ENCODE assay signal across 30 cellular contexts in genomic region chr22:23267225-23268043, GRCh38.
A peak's percentile ranks its signal among the peaks of the same experiment; 100 is the strongest.
DNase-seq lines count a peak whose midpoint lies in the region; ATAC-seq and TF ChIP-seq lines count a peak whose summit lies in the region.
"Had no signal": no experiment of that assay in that cellular context is flagged by ENCODE, and none has a peak within 500 bp of the region (broad histone marks: within the 10 kb centered on the region; RNA-seq: fewer than 3 reads in every experiment).

No MANE protein-coding gene starts in this region.

- H3K4me3 ChIP-seq in Karpas-422 (ENCODE audit: low read length) = peak overlapping the region; percentile 38; the same call in 1 of the 2 replicates
- H3K4me3 ChIP-seq in neural progenitor cell = no peak overlapping the region
- H3K4me3 ChIP-seq: GM12878, heart right ventricle, lung, mucosa of descending colon, right atrium auricular region, smooth muscle cell, tibial nerve had no signal

- H3K9me3 ChIP-seq in Karpas-422 (ENCODE audit: low read length) (no peaks in the 10 kb centered on the region), neural progenitor cell (ENCODE audit: low read depth) (no peaks in the 10 kb centered on the region)
- H3K9me3 ChIP-seq: heart right ventricle, mucosa of descending colon, right atrium auricular region, tibial nerve had no signal

- no peaks in the 10 kb centered on the region for H3K36me3 Mint-ChIP-seq in activated CD8-positive, alpha-beta T cell treated with anti-CD3 and anti-CD28 coated beads, Interleukin-2, amount 10 ng/mL, durations not matched to agents 7 days and 5 days (ENCODE audit: low read depth)
- H3K36me3 Mint-ChIP-seq in activated CD8-positive, alpha-beta T cell treated with anti-CD3 and anti-CD28 coated beads for 36 hours (ENCODE audit: low read depth) = peaks cover 4% of the 10 kb centered on the region
- H3K36me3 Mint-ChIP-seq in activated T-helper 17 cell treated with anti-CD3 and anti-CD28 coated beads, Interleukin-2, amount 50 U/mL, for 72 hours (ENCODE audit: low read depth) = peaks cover 70% of the 10 kb centered on the region
- H3K36me3 Mint-ChIP-seq in neural progenitor cell = peaks cover 20% of the 10 kb centered on the region

- H3K9ac ChIP-seq in Karpas-422 (ENCODE audit: low read length) (peak overlapping the region; percentile 67), neural progenitor cell (no peak overlapping the region)

- H3F3A ChIP-seq in neural progenitor cell (ENCODE audit: low read depth) = peaks cover 8% of the 10 kb centered on the region

- H2AFZ ChIP-seq in Karpas-422 (ENCODE audit: low read length) (no peak overlapping the region), neural progenitor cell (replicated peaks) (no peak overlapping the region)

- H3K4me1 Mint-ChIP-seq in activated CD8-positive, alpha-beta T cell treated with anti-CD3 and anti-CD28 coated beads, Interleukin-2, amount 10 ng/mL, durations not matched to agents 7 days and 5 days (ENCODE audit: low read depth) = peaks cover 23% of the 10 kb centered on the region
- no peaks in the 10 kb centered on the region for H3K4me1 Mint-ChIP-seq in activated CD8-positive, alpha-beta T cell treated with anti-CD3 and anti-CD28 coated beads for 36 hours (ENCODE audit: low read depth)
- H3K4me1 Mint-ChIP-seq in activated T-helper 17 cell treated with anti-CD3 and anti-CD28 coated beads, Interleukin-2, amount 50 U/mL, for 72 hours = no peaks in the 10 kb centered on the region
- H3K4me1 Mint-ChIP-seq in neural progenitor cell = peaks cover 37% of the 10 kb centered on the region

- H3K36me3 ChIP-seq in Karpas-422 (ENCODE audit: insufficient read depth, low read length) = 0 out of 2 replicates have a peak, but pooled peaks cover 3% of the 10 kb centered on the region
- no peaks in the 10 kb centered on the region for H3K36me3 ChIP-seq in neural progenitor cell

- H3K79me2 ChIP-seq in Karpas-422 (ENCODE audit: low read length) = no peaks in the 10 kb centered on the region
- H3K79me2 ChIP-seq in neural progenitor cell (ENCODE audit: low read depth) = no peaks in the 10 kb centered on the region

- intact Hi-C loops in activated CD8-positive, alpha-beta T cell treated with anti-CD3 and anti-CD28 coated beads for 36 hours (cut with micrococcal nuclease) = no loop called here

- H3K9me2 ChIP-seq in Karpas-422 (replicated peaks; ENCODE audit: insufficient read depth, low read length) = no peaks in the 10 kb centered on the region

- POLR2A ChIA-PET in activated CD8-positive, alpha-beta T cell treated with anti-CD3 and anti-CD28 coated beads, Interleukin-2, amount 10 ng/mL, durations not matched to agents 7 days and 5 days (lab: Charles Lee) = no interaction called here
- POLR2A ChIA-PET in activated CD8-positive, alpha-beta T cell treated with anti-CD3 and anti-CD28 coated beads for 36 hours (lab: Charles Lee) = no interaction called here

- peaks cover 80% of the 10 kb centered on the region for H3K4me1 ChIP-seq in Karpas-422 (ENCODE audit: low read length)
- H3K4me1 ChIP-seq in neural progenitor cell = peaks cover 18% of the 10 kb centered on the region
- H3K4me1 ChIP-seq: right atrium auricular region had no signal

- CTCF ChIA-PET in activated CD8-positive, alpha-beta T cell treated with anti-CD3 and anti-CD28 coated beads, Interleukin-2, amount 10 ng/mL, durations not matched to agents 7 days and 5 days (lab: Charles Lee) = interaction anchor here (0.7 to 2.3 kb wide), 3 partner anchors 14 to 89 kb away, joined by 3 to 7 read pairs (median 3); no protein-coding TSS in a partner anchor
- CTCF ChIA-PET in activated CD8-positive, alpha-beta T cell treated with anti-CD3 and anti-CD28 coated beads for 36 hours (lab: Charles Lee) = interaction anchor here (1.3 to 3.1 kb wide), 2 partner anchors 23 to 89 kb away, joined by 3 to 8 read pairs; no protein-coding TSS in a partner anchor

- DNase-seq in activated CD8-positive, alpha-beta T cell treated with anti-CD3 and anti-CD28 coated beads, Interleukin-2, amount 10 ng/mL, durations not matched to agents 7 days and 5 days = no peak
- no peak for DNase-seq in activated CD8-positive, alpha-beta T cell treated with anti-CD3 and anti-CD28 coated beads for 36 hours
- DNase-seq in Karpas-422 (no peak), neural progenitor cell (ENCODE audit: low spot score) (no peak), dermis blood vessel endothelial cell (no peak), DMS79 treated with DMSO at 0.1 percent for 48 hours (lab: John Stamatoyannopoulos, UW) (no peak)
- DNase-seq: activated CD4-positive, alpha-beta T cell treated with anti-CD3 and anti-CD28 coated beads, Interleukin-2, amount 50 U/mL, for 48 hours; activated CD4-positive, CD25-positive, alpha-beta regulatory T cell; activated CD8-positive, alpha-beta memory T cell treated with anti-CD3 and anti-CD28 coated beads, Interleukin-2, amount 50 U/mL, for 48 hours; activated effector memory CD4-positive, alpha-beta T cell treated with Interleukin-2 at 50 U/mL for 16 hours; effector CD8-positive, alpha-beta T cell; EL; heart right ventricle; KBM-7; kidney glomerular epithelial cell; mucosa of descending colon; NCI-H1417 treated with DMSO at 0.1 percent for 48 hours; NCI-H2081 treated with DMSO at 0.1 percent for 48 hours; NCI-H524 treated with DMSO at 0.1 percent for 48 hours; stimulated activated CD4-positive, alpha-beta T cell treated with anti-CD3 and anti-CD28 coated beads, Interleukin-1b, Interleukin-23, amount 100 ng/mL, for 48 hours; stimulated activated CD8-positive, alpha-beta memory T cell treated with anti-CD3 and anti-CD28 coated beads, Interleukin-4, amount 100 ng/mL, for 48 hours; T-cell had no signal

- H4K20me1 ChIP-seq in Karpas-422 (ENCODE audit: insufficient read depth, low read depth, low read length) = no peaks in the 10 kb centered on the region
- peaks cover 44% of the 10 kb centered on the region for H4K20me1 ChIP-seq in neural progenitor cell (ENCODE audit: low read depth)

- no peak overlapping the region for H3K4me3 Mint-ChIP-seq in activated CD8-positive, alpha-beta T cell treated with anti-CD3 and anti-CD28 coated beads, Interleukin-2, amount 10 ng/mL, durations not matched to agents 7 days and 5 days
- no peak overlapping the region for H3K4me3 Mint-ChIP-seq in activated CD8-positive, alpha-beta T cell treated with anti-CD3 and anti-CD28 coated beads for 36 hours
- H3K4me3 Mint-ChIP-seq in activated T-helper 17 cell treated with anti-CD3 and anti-CD28 coated beads, Interleukin-2, amount 50 U/mL, for 72 hours = no peak overlapping the region
- peak overlapping the region; percentile 56 for H3K4me3 Mint-ChIP-seq in neural progenitor cell
- H3K4me3 Mint-ChIP-seq: nephron, T-cell had no signal

- H3K27ac ChIP-seq in Karpas-422 (ENCODE audit: low read length) (peak overlapping the region; percentile 97), neural progenitor cell (no peak overlapping the region)
- H3K27ac ChIP-seq: heart right ventricle, right atrium auricular region, tibial nerve had no signal

- peak overlapping the region; percentile 52 for H3K4me2 ChIP-seq in Karpas-422 (ENCODE audit: low read depth, low read length, poor library complexity, severe bottlenecking)
- H3K4me2 ChIP-seq in neural progenitor cell = no peak overlapping the region
- H3K4me2 ChIP-seq: smooth muscle cell had no signal

- ATAC-seq in activated CD8-positive, alpha-beta T cell treated with anti-CD3 and anti-CD28 coated beads, Interleukin-2, amount 10 ng/mL, durations not matched to agents 7 days and 5 days = no peak
- ATAC-seq in activated CD8-positive, alpha-beta T cell treated with anti-CD3 and anti-CD28 coated beads for 36 hours = no peak
- no peak for ATAC-seq in activated T-helper 17 cell treated with anti-CD3 and anti-CD28 coated beads, Interleukin-2, amount 50 U/mL, for 72 hours (replicated peaks)
- no peak for ATAC-seq in HG03571 (IDR thresholded peaks at IDR 0.05; ENCODE audit: unreplicated experiment)
- ATAC-seq: GM12878, heart right ventricle, mucosa of descending colon, T-cell had no signal

- peak overlapping the region; percentile 26 for H3K27ac Mint-ChIP-seq in activated CD8-positive, alpha-beta T cell treated with anti-CD3 and anti-CD28 coated beads, Interleukin-2, amount 10 ng/mL, durations not matched to agents 7 days and 5 days
- no peak overlapping the region for H3K27ac Mint-ChIP-seq in activated CD8-positive, alpha-beta T cell treated with anti-CD3 and anti-CD28 coated beads for 36 hours
- peak overlapping the region; percentile 28 for H3K27ac Mint-ChIP-seq in activated T-helper 17 cell treated with anti-CD3 and anti-CD28 coated beads, Interleukin-2, amount 50 U/mL, for 72 hours
- H3K27ac Mint-ChIP-seq in neural progenitor cell = no peak overlapping the region

- no peaks in the 10 kb centered on the region for H3K9me3 Mint-ChIP-seq in activated CD8-positive, alpha-beta T cell treated with anti-CD3 and anti-CD28 coated beads, Interleukin-2, amount 10 ng/mL, durations not matched to agents 7 days and 5 days (ENCODE audit: insufficient read depth)
- no peaks in the 10 kb centered on the region for H3K9me3 Mint-ChIP-seq in activated CD8-positive, alpha-beta T cell treated with anti-CD3 and anti-CD28 coated beads for 36 hours
- H3K9me3 Mint-ChIP-seq in activated T-helper 17 cell treated with anti-CD3 and anti-CD28 coated beads, Interleukin-2, amount 50 U/mL, for 72 hours = no peaks in the 10 kb centered on the region
- H3K9me3 Mint-ChIP-seq in neural progenitor cell = no peaks in the 10 kb centered on the region
- H3K9me3 Mint-ChIP-seq: nephron, T-cell had no signal

- TF ChIP-seq CTCF in activated CD8-positive, alpha-beta T cell treated with anti-CD3 and anti-CD28 coated beads for 36 hours (IDR thresholded peaks at IDR 0.05) = no peak
- TF ChIP-seq CTCF in neural progenitor cell (IDR thresholded peaks at IDR 0.05) = no peak

- no peaks in the 10 kb centered on the region for H3K27me3 Mint-ChIP-seq in activated CD8-positive, alpha-beta T cell treated with anti-CD3 and anti-CD28 coated beads, Interleukin-2, amount 10 ng/mL, durations not matched to agents 7 days and 5 days (ENCODE audit: low read depth)
- no peaks in the 10 kb centered on the region for H3K27me3 Mint-ChIP-seq in activated CD8-positive, alpha-beta T cell treated with anti-CD3 and anti-CD28 coated beads for 36 hours
- no peaks in the 10 kb centered on the region for H3K27me3 Mint-ChIP-seq in activated T-helper 17 cell treated with anti-CD3 and anti-CD28 coated beads, Interleukin-2, amount 50 U/mL, for 72 hours
- peaks cover 8% of the 10 kb centered on the region for H3K27me3 Mint-ChIP-seq in neural progenitor cell (ENCODE audit: insufficient read depth, low read depth)
- H3K27me3 Mint-ChIP-seq: T-cell had no signal

- H3K27me3 ChIP-seq in Karpas-422 (ENCODE audit: low read length) (no peaks in the 10 kb centered on the region), neural progenitor cell (no peaks in the 10 kb centered on the region)
- H3K27me3 ChIP-seq: heart right ventricle, right atrium auricular region, tibial nerve had no signal

Comparison
In these comparisons a context has a peak if more than half of its experiments do, and no peak if none do; other contexts are left out.
1. H3K27ac Mint-ChIP-seq: peak in activated CD8-positive, alpha-beta T cell treated with anti-CD3 and anti-CD28 coated beads, Interleukin-2, amount 10 ng/mL, durations not matched to agents 7 days and 5 days (single experiment) and activated T-helper 17 cell treated with anti-CD3 and anti-CD28 coated beads, Interleukin-2, amount 50 U/mL, for 72 hours (single experiment); none in activated CD8-positive, alpha-beta T cell treated with anti-CD3 and anti-CD28 coated beads for 36 hours (single experiment) and neural progenitor cell (single experiment).